ENCODE assay signal across 29 cellular contexts in the genomic region with DNA sequence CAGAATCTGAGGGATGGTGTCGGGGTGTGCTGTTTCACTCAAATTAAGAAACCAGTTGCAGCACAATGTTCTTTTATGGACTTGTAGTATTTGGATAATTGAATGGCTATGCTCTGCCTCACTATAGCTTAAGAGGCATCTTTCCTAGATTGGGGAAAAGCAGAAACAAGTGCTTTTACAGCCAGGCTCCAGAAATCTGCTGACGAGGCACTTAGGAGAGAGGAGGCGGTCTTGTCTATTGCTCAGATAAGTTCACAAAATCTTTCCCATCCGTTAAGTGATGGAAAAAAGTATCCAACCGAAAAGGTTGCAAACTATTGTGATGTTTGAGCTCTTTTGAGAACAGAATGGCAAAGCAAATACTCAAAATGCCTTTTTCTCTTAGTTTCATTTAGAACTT.
"Had no signal": no experiment of that assay in that cellular context is flagged by ENCODE, and none has a peak within 500 bp of the region (broad histone marks: within the 10 kb centered on the region; RNA-seq: fewer than 3 reads in every experiment).

No MANE protein-coding gene starts in this region.

- H3K9ac ChIP-seq: parathyroid adenoma had no signal

- H3K4me1 ChIP-seq: gastrocnemius medialis, heart right ventricle, lower lobe of right lung, parathyroid adenoma, right atrium auricular region, sigmoid colon, vagina had no signal

- H3K27me3 Mint-ChIP-seq: memory B cell had no signal

- H3K79me2 ChIP-seq: parathyroid adenoma had no signal

- H3K27ac Mint-ChIP-seq: immature natural killer cell; memory B cell; natural killer cell; progenitor cell of endocrine pancreas; stimulated activated effector memory CD8-positive, alpha-beta T cell treated with anti-CD3 and anti-CD28 coated beads, Interleukin-12 subunit alpha, Interleukin-12 subunit beta, amount 100 ng/mL, for 72 hours had no signal

- H3K36me3 Mint-ChIP-seq: immature natural killer cell; memory B cell; natural killer cell; stimulated activated effector memory CD8-positive, alpha-beta T cell treated with anti-CD3 and anti-CD28 coated beads, Interleukin-12 subunit alpha, Interleukin-12 subunit beta, amount 100 ng/mL, for 72 hours had no signal

- H3K4me3 ChIP-seq: dorsolateral prefrontal cortex, gastrocnemius medialis, heart right ventricle, lower lobe of right lung, right atrium auricular region, sigmoid colon, stomach, thyroid gland, vagina had no signal

- H3K27ac ChIP-seq: dorsolateral prefrontal cortex, gastrocnemius medialis, heart right ventricle, lower lobe of right lung, parathyroid adenoma, right atrium auricular region, stomach, thyroid gland, vagina had no signal

- H2AFZ ChIP-seq: parathyroid adenoma had no signal

- H3K9me3 ChIP-seq: gastrocnemius medialis, heart right ventricle, lower lobe of right lung, right atrium auricular region, sigmoid colon, stomach, thyroid gland, vagina had no signal

- H3K4me3 Mint-ChIP-seq: immature natural killer cell; memory B cell; natural killer cell; neural crest cell; stimulated activated effector memory CD8-positive, alpha-beta T cell treated with anti-CD3 and anti-CD28 coated beads, Interleukin-12 subunit alpha, Interleukin-12 subunit beta, amount 100 ng/mL, for 72 hours had no signal

- H3K9me3 Mint-ChIP-seq: neural crest cell had no signal

- ATAC-seq: gastrocnemius medialis; heart right ventricle; left colon; left ventricle myocardium superior; lower lobe of right lung; natural killer cell; stimulated activated effector memory CD8-positive, alpha-beta T cell treated with anti-CD3 and anti-CD28 coated beads, Interleukin-12 subunit alpha, Interleukin-12 subunit beta, amount 100 ng/mL, for 72 hours had no signal

- H3K4me1 Mint-ChIP-seq: immature natural killer cell; memory B cell; natural killer cell; stimulated activated effector memory CD8-positive, alpha-beta T cell treated with anti-CD3 and anti-CD28 coated beads, Interleukin-12 subunit alpha, Interleukin-12 subunit beta, amount 100 ng/mL, for 72 hours had no signal

- H3K36me3 ChIP-seq: gastrocnemius medialis, heart right ventricle, lower lobe of right lung, right atrium auricular region, sigmoid colon, stomach, thyroid gland, vagina had no signal

- DNase-seq: cortex of kidney; dorsolateral prefrontal cortex; effector CD4-positive, alpha-beta T cell; foreskin fibroblast; gastrocnemius medialis; glutamatergic neuron; heart right ventricle; hypothalamus; immature natural killer cell; islet precursor cell; kidney glomerular epithelial cell; left colon; left ventricle myocardium superior; lower lobe of right lung; natural killer cell; sigmoid colon; stimulated activated CD4-positive, alpha-beta T cell treated with anti-CD3 and anti-CD28 coated beads, Interleukin-2, amount 100 ng/mL, for 24 hours; stimulated activated CD4-positive, alpha-beta T cell treated with anti-CD3 and anti-CD28 coated beads, Interleukin-4, amount 100 ng/mL, for 24 hours; stimulated activated naive CD4-positive, alpha-beta T cell treated with Interleukin-2 at 50 U/mL for 16 hours; stomach; thyroid gland; trophoblast cell had no signal

- H3K27me3 ChIP-seq: gastrocnemius medialis, heart right ventricle, right atrium auricular region, sigmoid colon, stomach, thyroid gland, vagina had no signal
